In the genomic region with DNA sequence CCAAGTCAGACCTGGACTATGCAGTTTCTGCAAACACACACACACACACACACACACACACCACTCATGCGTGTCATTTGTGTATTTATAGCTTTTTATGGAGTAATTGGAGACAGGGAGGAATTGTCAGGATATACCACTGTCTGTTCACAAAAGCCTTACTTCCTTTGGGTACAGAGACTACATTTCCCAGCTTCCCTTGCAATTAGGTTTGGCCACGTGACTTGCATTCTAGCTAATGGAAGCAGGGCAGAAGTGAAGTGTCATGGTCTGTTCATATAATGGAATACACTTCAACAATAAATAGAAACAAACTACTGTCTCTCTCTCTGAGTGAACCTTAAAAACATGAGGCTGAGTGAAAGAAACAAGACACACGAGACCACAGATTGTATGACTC, we compare ENCODE assay signal across 1 cellular context.
TF ChIP-seq lines count a peak whose summit lies in the region.

No MANE protein-coding gene starts in this region.

TF ChIP-seq in K562, 482 proteins besides CTCF, POLR2A, EP300 and RAD21 (continued from another document):
- TF ChIP-seq, protein P1, sequence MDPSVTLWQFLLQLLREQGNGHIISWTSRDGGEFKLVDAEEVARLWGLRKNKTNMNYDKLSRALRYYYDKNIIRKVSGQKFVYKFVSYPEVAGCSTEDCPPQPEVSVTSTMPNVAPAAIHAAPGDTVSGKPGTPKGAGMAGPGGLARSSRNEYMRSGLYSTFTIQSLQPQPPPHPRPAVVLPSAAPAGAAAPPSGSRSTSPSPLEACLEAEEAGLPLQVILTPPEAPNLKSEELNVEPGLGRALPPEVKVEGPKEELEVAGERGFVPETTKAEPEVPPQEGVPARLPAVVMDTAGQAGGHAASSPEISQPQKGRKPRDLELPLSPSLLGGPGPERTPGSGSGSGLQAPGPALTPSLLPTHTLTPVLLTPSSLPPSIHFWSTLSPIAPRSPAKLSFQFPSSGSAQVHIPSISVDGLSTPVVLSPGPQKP (CRISPR knock-in tag; IDR thresholded peaks at IDR 0.05), result no peak
- TF ChIP-seq CCNT2 (IDR thresholded peaks at IDR 0.05; ENCODE audit: borderline replicate concordance, extremely low read depth, insufficient read length, low read depth, low read length), result no peak
- TF ChIP-seq PCBP1 (IDR thresholded peaks at IDR 0.05; ENCODE audit: low read depth, low read length, poor library complexity, severe bottlenecking), result no peak
- no peak for TF ChIP-seq LEF1 (IDR thresholded peaks at IDR 0.05)
- no peak for TF ChIP-seq HNRNPK (IDR thresholded peaks at IDR 0.05; ENCODE audit: low read depth, low read length, poor library complexity, severe bottlenecking)
- TF ChIP-seq, protein P2, sequence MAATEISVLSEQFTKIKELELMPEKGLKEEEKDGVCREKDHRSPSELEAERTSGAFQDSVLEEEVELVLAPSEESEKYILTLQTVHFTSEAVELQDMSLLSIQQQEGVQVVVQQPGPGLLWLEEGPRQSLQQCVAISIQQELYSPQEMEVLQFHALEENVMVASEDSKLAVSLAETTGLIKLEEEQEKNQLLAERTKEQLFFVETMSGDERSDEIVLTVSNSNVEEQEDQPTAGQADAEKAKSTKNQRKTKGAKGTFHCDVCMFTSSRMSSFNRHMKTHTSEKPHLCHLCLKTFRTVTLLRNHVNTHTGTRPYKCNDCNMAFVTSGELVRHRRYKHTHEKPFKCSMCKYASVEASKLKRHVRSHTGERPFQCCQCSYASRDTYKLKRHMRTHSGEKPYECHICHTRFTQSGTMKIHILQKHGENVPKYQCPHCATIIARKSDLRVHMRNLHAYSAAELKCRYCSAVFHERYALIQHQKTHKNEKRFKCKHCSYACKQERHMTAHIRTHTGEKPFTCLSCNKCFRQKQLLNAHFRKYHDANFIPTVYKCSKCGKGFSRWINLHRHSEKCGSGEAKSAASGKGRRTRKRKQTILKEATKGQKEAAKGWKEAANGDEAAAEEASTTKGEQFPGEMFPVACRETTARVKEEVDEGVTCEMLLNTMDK (IDR thresholded peaks at IDR 0.05; ENCODE audit: borderline replicate concordance, insufficient read depth, low read depth, low read length, poor library complexity, severe bottlenecking), result no peak
- TF ChIP-seq ZNF184 (CRISPR knock-in tag; IDR thresholded peaks at IDR 0.05), result no peak
- TF ChIP-seq SRSF9 (IDR thresholded peaks at IDR 0.05; ENCODE audit: borderline replicate concordance, low read depth, low read length), result no peak
- no peak for TF ChIP-seq ZFP1 (CRISPR knock-in tag; IDR thresholded peaks at IDR 0.05)
- TF ChIP-seq ESRRA (IDR thresholded peaks at IDR 0.05; ENCODE audit: borderline replicate concordance, low read depth), result no peak
- TF ChIP-seq SAP30 (IDR thresholded peaks at IDR 0.05; ENCODE audit: borderline replicate concordance, insufficient read depth, low read depth, low read length, poor library complexity, severe bottlenecking), result no peak
- no peak for TF ChIP-seq TAL1 (IDR thresholded peaks at IDR 0.05)
- TF ChIP-seq HCFC1 (IDR thresholded peaks at IDR 0.05; ENCODE audit: low read depth, low read length), result peak; percentile 82
- TF ChIP-seq, protein P3, sequence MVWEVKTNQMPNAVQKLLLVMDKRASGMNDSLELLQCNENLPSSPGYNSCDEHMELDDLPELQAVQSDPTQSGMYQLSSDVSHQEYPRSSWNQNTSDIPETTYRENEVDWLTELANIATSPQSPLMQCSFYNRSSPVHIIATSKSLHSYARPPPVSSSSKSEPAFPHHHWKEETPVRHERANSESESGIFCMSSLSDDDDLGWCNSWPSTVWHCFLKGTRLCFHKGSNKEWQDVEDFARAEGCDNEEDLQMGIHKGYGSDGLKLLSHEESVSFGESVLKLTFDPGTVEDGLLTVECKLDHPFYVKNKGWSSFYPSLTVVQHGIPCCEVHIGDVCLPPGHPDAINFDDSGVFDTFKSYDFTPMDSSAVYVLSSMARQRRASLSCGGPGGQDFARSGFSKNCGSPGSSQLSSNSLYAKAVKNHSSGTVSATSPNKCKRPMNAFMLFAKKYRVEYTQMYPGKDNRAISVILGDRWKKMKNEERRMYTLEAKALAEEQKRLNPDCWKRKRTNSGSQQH (CRISPR knock-in tag; IDR thresholded peaks at IDR 0.05), result no peak
- TF ChIP-seq, protein P4, sequence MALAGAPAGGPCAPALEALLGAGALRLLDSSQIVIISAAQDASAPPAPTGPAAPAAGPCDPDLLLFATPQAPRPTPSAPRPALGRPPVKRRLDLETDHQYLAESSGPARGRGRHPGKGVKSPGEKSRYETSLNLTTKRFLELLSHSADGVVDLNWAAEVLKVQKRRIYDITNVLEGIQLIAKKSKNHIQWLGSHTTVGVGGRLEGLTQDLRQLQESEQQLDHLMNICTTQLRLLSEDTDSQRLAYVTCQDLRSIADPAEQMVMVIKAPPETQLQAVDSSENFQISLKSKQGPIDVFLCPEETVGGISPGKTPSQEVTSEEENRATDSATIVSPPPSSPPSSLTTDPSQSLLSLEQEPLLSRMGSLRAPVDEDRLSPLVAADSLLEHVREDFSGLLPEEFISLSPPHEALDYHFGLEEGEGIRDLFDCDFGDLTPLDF (CRISPR knock-in tag; IDR thresholded peaks at IDR 0.05), result no peak
- TF ChIP-seq, protein P5, sequence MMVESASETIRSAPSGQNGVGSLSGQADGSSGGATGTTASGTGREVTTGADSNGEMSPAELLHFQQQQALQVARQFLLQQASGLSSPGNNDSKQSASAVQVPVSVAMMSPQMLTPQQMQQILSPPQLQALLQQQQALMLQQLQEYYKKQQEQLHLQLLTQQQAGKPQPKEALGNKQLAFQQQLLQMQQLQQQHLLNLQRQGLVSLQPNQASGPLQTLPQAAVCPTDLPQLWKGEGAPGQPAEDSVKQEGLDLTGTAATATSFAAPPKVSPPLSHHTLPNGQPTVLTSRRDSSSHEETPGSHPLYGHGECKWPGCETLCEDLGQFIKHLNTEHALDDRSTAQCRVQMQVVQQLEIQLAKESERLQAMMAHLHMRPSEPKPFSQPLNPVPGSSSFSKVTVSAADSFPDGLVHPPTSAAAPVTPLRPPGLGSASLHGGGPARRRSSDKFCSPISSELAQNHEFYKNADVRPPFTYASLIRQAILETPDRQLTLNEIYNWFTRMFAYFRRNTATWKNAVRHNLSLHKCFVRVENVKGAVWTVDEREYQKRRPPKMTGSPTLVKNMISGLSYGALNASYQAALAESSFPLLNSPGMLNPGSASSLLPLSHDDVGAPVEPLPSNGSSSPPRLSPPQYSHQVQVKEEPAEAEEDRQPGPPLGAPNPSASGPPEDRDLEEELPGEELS (CRISPR knock-in tag; IDR thresholded peaks at IDR 0.05; ENCODE audit: borderline replicate concordance), result no peak
- TF ChIP-seq CBFA2T3 (IDR thresholded peaks at IDR 0.05), result no peak
- no peak for TF ChIP-seq ATF1 (CRISPR knock-in tag; IDR thresholded peaks at IDR 0.05)
- no peak for TF ChIP-seq ATF1 (tag; IDR thresholded peaks at IDR 0.05)
- no peak for TF ChIP-seq HDAC3 (IDR thresholded peaks at IDR 0.05; ENCODE audit: borderline replicate concordance, partially characterized antibody)
- TF ChIP-seq LARP7 (IDR thresholded peaks at IDR 0.05), result no peak
- no peak for TF ChIP-seq RBM14 (IDR thresholded peaks at IDR 0.05; ENCODE audit: borderline replicate concordance, insufficient read depth, low read depth, low read length)
- TF ChIP-seq HEY1 (CRISPR knock-in tag; IDR thresholded peaks at IDR 0.05; ENCODE audit: borderline replicate concordance), result no peak
- no peak for TF ChIP-seq MECOM (CRISPR knock-in tag; IDR thresholded peaks at IDR 0.05)
- TF ChIP-seq, protein P6, sequence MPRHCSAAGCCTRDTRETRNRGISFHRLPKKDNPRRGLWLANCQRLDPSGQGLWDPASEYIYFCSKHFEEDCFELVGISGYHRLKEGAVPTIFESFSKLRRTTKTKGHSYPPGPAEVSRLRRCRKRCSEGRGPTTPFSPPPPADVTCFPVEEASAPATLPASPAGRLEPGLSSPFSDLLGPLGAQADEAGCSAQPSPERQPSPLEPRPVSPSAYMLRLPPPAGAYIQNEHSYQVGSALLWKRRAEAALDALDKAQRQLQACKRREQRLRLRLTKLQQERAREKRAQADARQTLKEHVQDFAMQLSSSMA (CRISPR knock-in tag; IDR thresholded peaks at IDR 0.05), result no peak
- TF ChIP-seq TBL1XR1 (IDR thresholded peaks at IDR 0.05; ENCODE audit: low read length in 2 of 2), result no peak
- TF ChIP-seq ZFP36 (IDR thresholded peaks at IDR 0.05; ENCODE audit: low read depth, low read length, partially characterized antibody), result no peak
- TF ChIP-seq, protein P7, sequence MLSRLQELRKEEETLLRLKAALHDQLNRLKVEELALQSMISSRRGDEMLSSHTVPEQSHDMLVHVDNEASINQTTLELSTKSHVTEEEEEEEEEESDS (CRISPR knock-in tag; IDR thresholded peaks at IDR 0.05), result no peak
- no peak for TF ChIP-seq PHB (CRISPR knock-in tag; IDR thresholded peaks at IDR 0.05)
- TF ChIP-seq, protein P8, sequence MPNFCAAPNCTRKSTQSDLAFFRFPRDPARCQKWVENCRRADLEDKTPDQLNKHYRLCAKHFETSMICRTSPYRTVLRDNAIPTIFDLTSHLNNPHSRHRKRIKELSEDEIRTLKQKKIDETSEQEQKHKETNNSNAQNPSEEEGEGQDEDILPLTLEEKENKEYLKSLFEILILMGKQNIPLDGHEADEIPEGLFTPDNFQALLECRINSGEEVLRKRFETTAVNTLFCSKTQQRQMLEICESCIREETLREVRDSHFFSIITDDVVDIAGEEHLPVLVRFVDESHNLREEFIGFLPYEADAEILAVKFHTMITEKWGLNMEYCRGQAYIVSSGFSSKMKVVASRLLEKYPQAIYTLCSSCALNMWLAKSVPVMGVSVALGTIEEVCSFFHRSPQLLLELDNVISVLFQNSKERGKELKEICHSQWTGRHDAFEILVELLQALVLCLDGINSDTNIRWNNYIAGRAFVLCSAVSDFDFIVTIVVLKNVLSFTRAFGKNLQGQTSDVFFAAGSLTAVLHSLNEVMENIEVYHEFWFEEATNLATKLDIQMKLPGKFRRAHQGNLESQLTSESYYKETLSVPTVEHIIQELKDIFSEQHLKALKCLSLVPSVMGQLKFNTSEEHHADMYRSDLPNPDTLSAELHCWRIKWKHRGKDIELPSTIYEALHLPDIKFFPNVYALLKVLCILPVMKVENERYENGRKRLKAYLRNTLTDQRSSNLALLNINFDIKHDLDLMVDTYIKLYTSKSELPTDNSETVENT (CRISPR knock-in tag; IDR thresholded peaks at IDR 0.05), result no peak
- no peak for TF ChIP-seq MYC (IDR thresholded peaks at IDR 0.05; ENCODE audit: low read depth, low read length)
- TF ChIP-seq MYC (CRISPR knock-in tag; IDR thresholded peaks at IDR 0.05; ENCODE audit: borderline replicate concordance, low read depth), result no peak
- TF ChIP-seq ZNF217 (CRISPR knock-in tag; IDR thresholded peaks at IDR 0.05), result no peak
- no peak for TF ChIP-seq ZNF644 (tag; IDR thresholded peaks at IDR 0.05; ENCODE audit: low read depth)
- no peak for TF ChIP-seq KAT2B (IDR thresholded peaks at IDR 0.05; ENCODE audit: low read depth, low read length)
TF ChIP-seq in K562: peak in this region for 11.
